Comparison of ENCODE assay signal across 16 cellular contexts in the genomic region with DNA sequence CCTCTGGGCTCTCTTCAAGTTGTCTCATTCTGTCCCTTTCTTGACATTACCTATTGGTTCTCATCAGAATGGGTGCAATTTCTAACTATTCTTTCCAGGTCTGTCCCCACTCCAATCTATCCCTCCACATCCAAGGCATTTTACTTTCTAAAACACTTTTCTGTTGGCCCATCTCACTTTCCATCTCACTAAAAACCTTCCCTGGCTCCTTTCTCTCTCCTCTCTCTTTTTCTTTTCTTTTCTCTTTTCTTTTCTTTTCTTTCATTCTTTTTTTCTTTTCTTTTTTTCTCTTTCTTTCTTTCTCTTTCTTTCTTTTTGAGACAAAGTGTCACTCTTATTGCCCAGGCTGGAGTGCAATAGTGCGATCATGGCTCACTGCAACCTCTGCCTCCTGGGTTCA.
DNase-seq lines count a peak whose midpoint lies in the region; ATAC-seq and TF ChIP-seq lines count a peak whose summit lies in the region.
"Had no signal": no experiment of that assay in that cellular context is flagged by ENCODE, and none has a peak within 500 bp of the region (broad histone marks: within the 10 kb centered on the region; RNA-seq: fewer than 3 reads in every experiment).

No MANE protein-coding gene starts in this region.

- H4K20me1 ChIP-seq in IMR-90 (ENCODE audit: insufficient read depth, low read length), result no peaks in the 10 kb centered on the region

- intact Hi-C loops in activated naive CD4-positive, alpha-beta T cell treated with anti-CD3 and anti-CD28 coated beads for 36 hours (cut with micrococcal nuclease), result loop anchor here (5.0 kb wide), 1 partner anchor 728 kb away; no protein-coding TSS in a partner anchor
- intact Hi-C loops in IMR-90 (cut with micrococcal nuclease), result loop anchor here (10.0 kb wide), 1 partner anchor 470 kb away; no protein-coding TSS in a partner anchor

- no peaks in the 10 kb centered on the region for H3K9me3 ChIP-seq in IMR-90 (ENCODE audit: control insufficient read depth, insufficient read depth, low read length)

- no peak overlapping the region for H2BK15ac ChIP-seq in IMR-90 (ENCODE audit: low read depth, low read length)

- no peak overlapping the region for H3K4me2 ChIP-seq in IMR-90 (ENCODE audit: low read depth, low read length)

- dilution Hi-C loops in IMR-90 (cut with HindIII; ENCODE audit: low sequenced_read_pairs, unreplicated experiment), result loop anchor here (10.0 kb wide), 1 partner anchor 190 kb away; no protein-coding TSS in a partner anchor

- H3K4me3 Mint-ChIP-seq in activated naive CD4-positive, alpha-beta T cell treated with anti-CD3 and anti-CD28 coated beads, Interleukin-2, amount 50 U/mL, for 24 hours, result no peak overlapping the region
- no peak overlapping the region for H3K4me3 Mint-ChIP-seq in activated naive CD4-positive, alpha-beta T cell treated with anti-CD3 and anti-CD28 coated beads for 36 hours
- H3K4me3 Mint-ChIP-seq in memory B cell, result no peak overlapping the region
- peak overlapping the region in 1 of 2 donors; percentile 40 for H3K4me3 Mint-ChIP-seq in stimulated activated naive CD8-positive, alpha-beta T cell treated with anti-CD3 and anti-CD28 coated beads, Interleukin-15, amount 100 ng/mL, for 72 hours

- no peak overlapping the region for H2BK120ac ChIP-seq in IMR-90 (ENCODE audit: low read depth, low read length)

- H3K56ac ChIP-seq in IMR-90 (ENCODE audit: extremely low read depth, insufficient read depth, low read length), result no peak overlapping the region

- no peaks in the 10 kb centered on the region for H3K79me1 ChIP-seq in IMR-90 (ENCODE audit: low read depth in 1 of 2, low read length in 2 of 2)

- no peak for TF ChIP-seq RAD21 in IMR-90 (IDR thresholded peaks at IDR 0.05; ENCODE audit: low read length)

- no peak overlapping the region for H3K4ac ChIP-seq in IMR-90 (ENCODE audit: low read depth, low read length)

- ATAC-seq in IMR-90 (ENCODE audit: low read depth), result no peak
- no peak for ATAC-seq in memory B cell (ENCODE audit: low read depth)
- ATAC-seq in stimulated activated naive CD8-positive, alpha-beta T cell treated with anti-CD3 and anti-CD28 coated beads, Interleukin-15, amount 100 ng/mL, for 72 hours, result no peak
- ATAC-seq in GM21576 (IDR thresholded peaks at IDR 0.05; ENCODE audit: unreplicated experiment), result no peak
- no peak for ATAC-seq in HG03039 (IDR thresholded peaks at IDR 0.05; ENCODE audit: unreplicated experiment)
- ATAC-seq: HepG2 had no signal

- peak overlapping the region; percentile 42; the same call in 1 of the 2 replicates for H4K5ac ChIP-seq in IMR-90 (ENCODE audit: low read depth, low read length)

- H2BK5ac ChIP-seq in IMR-90 (ENCODE audit: low read depth, low read length, poor library complexity, severe bottlenecking), result no peak overlapping the region

- WGBS in IMR-90 (ENCODE audit: extremely low coverage in 2 of 2, insufficient read length in 1 of 2), 2 experiments, result no CpG with 5 or more reads among the region's 1 CpG

- no peak overlapping the region for H3K27ac ChIP-seq in IMR-90 (ENCODE audit: insufficient read depth, low read length)

- BruUV-seq in IMR-90 (replicated peaks; lab: Mats Ljungman, UMichigan), result no TSS peak

- no peak overlapping the region for H3K9ac ChIP-seq in IMR-90 (ENCODE audit: low read depth, low read length)

- peaks cover 4% of the 10 kb centered on the region; the same call in 1 of the 2 replicates for H3K9me1 ChIP-seq in IMR-90 (ENCODE audit: insufficient read depth, low read length)

- no peaks in the 10 kb centered on the region for H3K27me3 ChIP-seq in IMR-90 (ENCODE audit: control insufficient read depth, insufficient read depth, low read length)

- H3K27ac Mint-ChIP-seq in activated naive CD4-positive, alpha-beta T cell treated with anti-CD3 and anti-CD28 coated beads, Interleukin-2, amount 50 U/mL, for 24 hours, result peak overlapping the region; percentile 14
- H3K27ac Mint-ChIP-seq in activated naive CD4-positive, alpha-beta T cell treated with anti-CD3 and anti-CD28 coated beads for 36 hours, result no peak overlapping the region
- peak overlapping the region; percentile 18 for H3K27ac Mint-ChIP-seq in memory B cell
- H3K27ac Mint-ChIP-seq in stimulated activated naive CD8-positive, alpha-beta T cell treated with anti-CD3 and anti-CD28 coated beads, Interleukin-15, amount 100 ng/mL, for 72 hours, result peak overlapping the region; percentile 52 to 74

- no peaks in the 10 kb centered on the region for H3K36me3 Mint-ChIP-seq in activated naive CD4-positive, alpha-beta T cell treated with anti-CD3 and anti-CD28 coated beads, Interleukin-2, amount 50 U/mL, for 24 hours
- H3K36me3 Mint-ChIP-seq in activated naive CD4-positive, alpha-beta T cell treated with anti-CD3 and anti-CD28 coated beads for 36 hours (ENCODE audit: low read depth), result no peaks in the 10 kb centered on the region
- H3K36me3 Mint-ChIP-seq in memory B cell, result no peaks in the 10 kb centered on the region

- no peaks in the 10 kb centered on the region for H3K27me3 Mint-ChIP-seq in activated naive CD4-positive, alpha-beta T cell treated with anti-CD3 and anti-CD28 coated beads, Interleukin-2, amount 50 U/mL, for 24 hours
- H3K27me3 Mint-ChIP-seq in activated naive CD4-positive, alpha-beta T cell treated with anti-CD3 and anti-CD28 coated beads for 36 hours (ENCODE audit: low read depth), result no peaks in the 10 kb centered on the region
- no peaks in the 10 kb centered on the region for H3K27me3 Mint-ChIP-seq in memory B cell
- H3K27me3 Mint-ChIP-seq in stimulated activated naive CD8-positive, alpha-beta T cell treated with anti-CD3 and anti-CD28 coated beads, Interleukin-15, amount 100 ng/mL, for 72 hours, result no peaks in the 10 kb centered on the region

- POLR2A ChIA-PET in IMR-90 (lab: Charles Lee; ENCODE audit: unreplicated experiment), result no interaction called here

- in situ Hi-C loops in IMR-90 (cut with MboI; ENCODE audit: low sequenced_read_pairs), result loop anchor here (5.0 to 25.0 kb wide), 2 partner anchors 183 to 483 kb away; no protein-coding TSS in a partner anchor

- H2AFZ ChIP-seq in IMR-90 (replicated peaks; ENCODE audit: low read length, poor library complexity), result no peak overlapping the region

- H3K36me3 ChIP-seq in IMR-90 (ENCODE audit: control insufficient read depth, insufficient read depth, low read length), result no peaks in the 10 kb centered on the region

- no peak for TF ChIP-seq POLR2A in IMR-90 (IDR thresholded peaks at IDR 0.05; ENCODE audit: low read depth, low read length)

- peaks cover 38% of the 10 kb centered on the region for H3K4me1 Mint-ChIP-seq in activated naive CD4-positive, alpha-beta T cell treated with anti-CD3 and anti-CD28 coated beads, Interleukin-2, amount 50 U/mL, for 24 hours
- peaks cover 52% of the 10 kb centered on the region for H3K4me1 Mint-ChIP-seq in activated naive CD4-positive, alpha-beta T cell treated with anti-CD3 and anti-CD28 coated beads for 36 hours (ENCODE audit: low read depth)
- H3K4me1 Mint-ChIP-seq in memory B cell, result peaks cover 21% of the 10 kb centered on the region
- peaks cover 54% of the 10 kb centered on the region for H3K4me1 Mint-ChIP-seq in stimulated activated naive CD8-positive, alpha-beta T cell treated with anti-CD3 and anti-CD28 coated beads, Interleukin-15, amount 100 ng/mL, for 72 hours

- no peak overlapping the region for H2AK9ac ChIP-seq in IMR-90 (replicated peaks; ENCODE audit: low read depth, low read length, poor library complexity)

- no peaks in the 10 kb centered on the region for H3K9me3 Mint-ChIP-seq in activated naive CD4-positive, alpha-beta T cell treated with anti-CD3 and anti-CD28 coated beads, Interleukin-2, amount 50 U/mL, for 24 hours
- no peaks in the 10 kb centered on the region for H3K9me3 Mint-ChIP-seq in activated naive CD4-positive, alpha-beta T cell treated with anti-CD3 and anti-CD28 coated beads for 36 hours
- H3K9me3 Mint-ChIP-seq in memory B cell, result no peaks in the 10 kb centered on the region
- H3K9me3 Mint-ChIP-seq in stimulated activated naive CD8-positive, alpha-beta T cell treated with anti-CD3 and anti-CD28 coated beads, Interleukin-15, amount 100 ng/mL, for 72 hours, result no peaks in the 10 kb centered on the region

- DNase-seq in activated naive CD4-positive, alpha-beta T cell treated with anti-CD3 and anti-CD28 coated beads for 36 hours, result no peak
- DNase-seq in IMR-90 (no peak), memory B cell (ENCODE audit: low spot score in 2 of 2) (no peak), NCI-H2107 treated with DMSO at 0.1 percent for 48 hours (lab: John Stamatoyannopoulos, UW; ENCODE audit: unreplicated experiment) (no peak)
- DNase-seq in stimulated activated naive CD8-positive, alpha-beta T cell treated with anti-CD3 and anti-CD28 coated beads, Interleukin-15, amount 100 ng/mL, for 72 hours, result no peak
- DNase-seq: DMS79, Karpas-422, NCI-H1105 treated with DMSO at 0.1 percent for 48 hours, NCI-H187, NCI-H446 treated with DMSO at 0.1 percent for 48 hours, NCI-H748 treated with DMSO at 0.1 percent for 48 hours, SHP77 had no signal

- CTCF ChIA-PET in activated naive CD4-positive, alpha-beta T cell treated with anti-CD3 and anti-CD28 coated beads for 36 hours (lab: Charles Lee), result interaction anchor here (0.6 to 21.6 kb wide), 9 partner anchors 9 to 458 kb away, joined by 3 to 474 read pairs (median 4); no protein-coding TSS in a partner anchor
- CTCF ChIA-PET in IMR-90 (lab: Yijun Ruan, JAX), result interaction anchor here (1.5 to 4.0 kb wide), 4 partner anchors 12 to 192 kb away, joined by 3 to 27 read pairs (median 8); no protein-coding TSS in a partner anchor

- no peak overlapping the region for H2AK5ac ChIP-seq in IMR-90 (ENCODE audit: low read depth, low read length)

- H2BK20ac ChIP-seq in IMR-90 (ENCODE audit: low read depth, low read length), result no peak overlapping the region; the same call in 1 of the 2 replicates

- H4K91ac ChIP-seq in IMR-90 (ENCODE audit: insufficient read depth, low read depth, low read length), result no peak overlapping the region

- peak overlapping the region; percentile 86; the same call in 1 of the 2 replicates for H3K18ac ChIP-seq in IMR-90 (ENCODE audit: low read depth, low read length)

- peaks cover 10% of the 10 kb centered on the region for H3K4me1 ChIP-seq in IMR-90 (ENCODE audit: control insufficient read depth, insufficient read depth, low read length)

- H3K4me3 ChIP-seq in IMR-90 (ENCODE audit: insufficient read depth, low read depth, low read length), result no peak overlapping the region

- no peak for TF ChIP-seq CTCF in IMR-90 (conservative IDR thresholded peaks at IDR 0.05; ENCODE audit: low read depth, low read length)

- H3K14ac ChIP-seq in IMR-90 (replicated peaks; ENCODE audit: low read depth, low read length), result no peak overlapping the region

- no peak overlapping the region for H3K23ac ChIP-seq in IMR-90 (ENCODE audit: low read depth, low read length)

- H4K8ac ChIP-seq in IMR-90 (ENCODE audit: low read depth in 2 of 2, low read length in 2 of 2), result no peak overlapping the region

TF ChIP-seq in IMR-90, 13 proteins besides CTCF, POLR2A, EP300 and RAD21:
- TF ChIP-seq BHLHE40 (IDR thresholded peaks at IDR 0.05; ENCODE audit: low read depth, low read length), result no peak
- no peak for TF ChIP-seq CEBPB (IDR thresholded peaks at IDR 0.05; ENCODE audit: low read depth, low read length)
- TF ChIP-seq MAFK (IDR thresholded peaks at IDR 0.05; ENCODE audit: low read depth, low read length), result no peak
- no peak for TF ChIP-seq SMC3 (IDR thresholded peaks at IDR 0.05; ENCODE audit: low read depth, low read length)
